Comparison of ENCODE assay signal across 1 cellular context in genomic region chr17:6643460-6644125, GRCh38.
TF ChIP-seq lines count a peak whose summit lies in the region.

No MANE protein-coding gene starts in this region.

TF ChIP-seq in A549, 52 proteins besides CTCF, POLR2A, EP300 and RAD21 (continued from another document):
- TF ChIP-seq CHD4 (IDR thresholded peaks at IDR 0.05; ENCODE audit: borderline replicate concordance), result no peak
TF ChIP-seq in A549: peak in this region for 1.
